In the genomic region with DNA sequence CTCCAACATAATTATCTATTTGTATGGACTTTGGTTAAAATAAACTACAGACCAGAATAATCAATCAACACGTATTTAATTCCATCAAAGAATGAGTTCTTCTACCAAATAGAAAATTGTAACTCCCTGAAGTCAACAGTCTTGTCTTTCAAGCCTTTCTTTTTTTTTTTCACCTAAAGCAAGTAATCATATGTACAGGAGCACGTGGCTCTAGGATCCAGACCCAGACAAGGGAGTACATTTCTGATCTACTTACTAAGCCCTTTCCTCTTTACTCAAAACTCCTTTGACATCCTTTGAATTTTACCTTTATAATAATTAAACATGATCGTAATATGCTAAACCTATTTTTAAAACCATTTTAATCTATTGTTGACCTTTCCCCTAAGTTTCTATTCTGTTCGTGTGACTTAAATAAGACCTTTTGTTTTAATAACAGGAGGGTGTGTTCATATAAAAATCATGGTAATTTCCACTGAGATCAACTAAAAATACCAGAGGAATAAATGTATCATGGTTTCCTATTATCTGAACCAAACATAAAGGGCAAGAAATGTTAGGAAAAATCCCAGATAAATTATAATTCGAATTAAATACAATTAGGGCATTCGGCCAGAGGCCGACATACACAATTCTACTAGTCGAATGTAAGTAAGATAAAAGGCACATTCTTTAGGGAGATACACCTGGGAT, we compare ENCODE assay signal across 7 cellular contexts. TPM values are rescaled to one million over a fixed set of nuclear protein-coding genes. Genes with fewer than 3 reads are reported as not detected.
DNase-seq lines count a peak whose midpoint lies in the region; FAIRE-seq and TF ChIP-seq lines count a peak whose summit lies in the region.

No MANE protein-coding gene starts in this region.

- H3K4me3 ChIP-seq in H7 (ENCODE audit: insufficient read depth, low read depth, low read length) (peak overlapping the region; percentile 86), endothelial cell of umbilical vein (replicated peaks in 1 of 3; ENCODE audit: insufficient read depth in 1 of 3, low read depth in 1 of 3, low read length in 3 of 3) (peak overlapping the region; percentile 66 to 93 (median 71)), rectal smooth muscle tissue (ENCODE audit: low read length) (peak overlapping the region; percentile 78)

- H3K4me1 ChIP-seq in endothelial cell of umbilical vein (ENCODE audit: control insufficient read depth, extremely low read depth, insufficient read depth, low read length), result peaks cover 20% of the 10 kb centered on the region
- peaks cover 2% of the 10 kb centered on the region for H3K4me1 ChIP-seq in rectal smooth muscle tissue (ENCODE audit: control insufficient read depth, insufficient read depth, low read length)

- dilution Hi-C loops in endothelial cell of umbilical vein (cut with MboI; ENCODE audit: extremely low pct_ligation_motif_present, low sequenced_read_pairs), result no loop called here

- H4K20me1 ChIP-seq in endothelial cell of umbilical vein (replicated peaks; ENCODE audit: control insufficient read depth, extremely low read depth, insufficient read depth, low read length), result no peaks in the 10 kb centered on the region

- peaks cover 2% of the 10 kb centered on the region; the same call in 1 of the 2 replicates for H3K36me3 ChIP-seq in H7 (replicated peaks; ENCODE audit: control insufficient read depth, insufficient read depth, low read length)
- no peaks in the 10 kb centered on the region for H3K36me3 ChIP-seq in endothelial cell of umbilical vein (ENCODE audit: control insufficient read depth in 2 of 2, extremely low read depth in 1 of 2, insufficient read depth in 2 of 2, low read length in 2 of 2)
- no peaks in the 10 kb centered on the region for H3K36me3 ChIP-seq in rectal smooth muscle tissue (ENCODE audit: control insufficient read depth, insufficient read depth, low read length)

- peaks cover 66% of the 10 kb centered on the region for H3K79me2 ChIP-seq in endothelial cell of umbilical vein (ENCODE audit: control insufficient read depth, insufficient read depth, low read length)

- intact Hi-C loops in endothelial cell of umbilical vein (cut with micrococcal nuclease), result loop anchor here (2.0 to 10.0 kb wide), 6 partner anchors 29 to 331 kb away; no protein-coding TSS in a partner anchor

- FAIRE-seq in endothelial cell of umbilical vein (lab: Jason Lieb, UNC), result peak; percentile 55

- no TSS peak for BruUV-seq in endothelial cell of umbilical vein (replicated peaks; lab: Mats Ljungman, UMichigan)

- H3K9me3 ChIP-seq in endothelial cell of umbilical vein (replicated peaks; ENCODE audit: control insufficient read depth, insufficient read depth, low read length), result no peaks in the 10 kb centered on the region

- POLR2A ChIA-PET in endothelial cell of umbilical vein (lab: Charles Lee), result no interaction called here

- DNase-seq in H7 (no peak), RKO (ENCODE audit: low spot score) (peak; percentile 25), endothelial cell of umbilical vein (ENCODE audit: low read depth, low spot score) (no peak), activated gamma-delta T cell (lab: John Stamatoyannopoulos, UW) (no peak), DMS79 (lab: John Stamatoyannopoulos, UW) (no peak), AG08395 (ENCODE audit: low spot score) (no peak)

- no peaks in the 10 kb centered on the region for H3K9me1 ChIP-seq in endothelial cell of umbilical vein (replicated peaks; ENCODE audit: control insufficient read depth, extremely low read depth, insufficient read depth, low read length)

- H3K27me3 ChIP-seq in H7 (ENCODE audit: control insufficient read depth, insufficient read depth, low read length) (no peaks in the 10 kb centered on the region; the same call in 1 of the 2 replicates), endothelial cell of umbilical vein (ENCODE audit: control insufficient read depth in 2 of 2, insufficient read depth in 2 of 2, low read length in 2 of 2) (no peaks in the 10 kb centered on the region), rectal smooth muscle tissue (ENCODE audit: control insufficient read depth, insufficient read depth, low read length) (no peaks in the 10 kb centered on the region)

- TF ChIP-seq CTCF in endothelial cell of umbilical vein (IDR thresholded peaks at IDR 0.05; ENCODE audit: extremely low read depth in 1 of 2, insufficient read depth in 1 of 2, low read depth in 1 of 2, low read length in 2 of 2), result no peak

- TF ChIP-seq POLR2A in endothelial cell of umbilical vein (IDR thresholded peaks at IDR 0.05; ENCODE audit: low read depth, low read length), result no peak

- peak overlapping the region; percentile 94 for H3K4me2 ChIP-seq in endothelial cell of umbilical vein (ENCODE audit: insufficient read depth, low read length)

- peak overlapping the region; percentile 96 for H3K9ac ChIP-seq in endothelial cell of umbilical vein (replicated peaks; ENCODE audit: extremely low read depth, insufficient read depth, low read length)
- H3K9ac ChIP-seq in rectal smooth muscle tissue (ENCODE audit: low read length), result no peak overlapping the region

- H2AFZ ChIP-seq in endothelial cell of umbilical vein (ENCODE audit: low read depth, low read length), result no peak overlapping the region

- H3K27ac ChIP-seq in endothelial cell of umbilical vein (ENCODE audit: insufficient read depth, low read depth, low read length) (peak overlapping the region; percentile 91), rectal smooth muscle tissue (ENCODE audit: low read depth, low read length) (peak overlapping the region; percentile 95)

- CTCF ChIA-PET in endothelial cell of umbilical vein (lab: Charles Lee), result interaction anchor here (2.6 kb wide), 1 partner anchor 16 kb away, joined by 7 read pairs; no protein-coding TSS in a partner anchor

TF ChIP-seq in endothelial cell of umbilical vein, 7 proteins besides CTCF, POLR2A, EP300 and RAD21:
- no peak for TF ChIP-seq MYC (IDR thresholded peaks at IDR 0.05; ENCODE audit: low read depth, low read length)
- peak; percentile 16 for TF ChIP-seq FOS (IDR thresholded peaks at IDR 0.05; ENCODE audit: borderline replicate concordance, insufficient read depth, low read length)
- no peak for TF ChIP-seq POLR2AphosphoS5 (IDR thresholded peaks at IDR 0.05; ENCODE audit: insufficient read depth, low read depth, low read length)

RNA-seq across cellular contexts. Expression of gene SLC7A1, which starts 1.7 kb away (rescaled TPM):
- 17.2 and 19.0 TPM in 2 replicates for total RNA-seq in H7 (2014; rRNA removed; shearing (Covaris generic))
- 79.3 and 81.2 TPM in 2 replicates for total RNA-seq in endothelial cell of umbilical vein
- 18.8 and 21.0 TPM in 2 replicates for polyA plus RNA-seq in endothelial cell of umbilical vein
- polyA plus RNA-seq in endothelial cell of umbilical vein (2011; cell fraction: cytosol; rRNA removed), result 17.3 and 17.6 TPM in 2 replicates
- 30.4 and 31.7 TPM in 2 replicates for polyA plus RNA-seq in endothelial cell of umbilical vein (2011; cell fraction: nucleus; rRNA removed)
- 32.8 and 37.7 TPM in 2 replicates for polyA plus RNA-seq in endothelial cell of umbilical vein (2012)
- 48.2 and 64.0 TPM in 2 replicates for polyA minus RNA-seq in endothelial cell of umbilical vein
- 25.9 TPM for polyA minus RNA-seq in endothelial cell of umbilical vein (2011; cell fraction: cytosol; rRNA and poly(A)+ RNA removed)
- polyA minus RNA-seq in endothelial cell of umbilical vein (2011; cell fraction: nucleus; rRNA and poly(A)+ RNA removed), result 38.5 and 56.9 TPM in 2 replicates
